1 cellular context compared by ENCODE assay signal in genomic region chr20:50405915-50406609, GRCh38.
A peak's percentile ranks its signal among the peaks of the same experiment; 100 is the strongest.
TF ChIP-seq lines count a peak whose summit lies in the region.

No MANE protein-coding gene starts in this region.

TF ChIP-seq in HepG2, 621 proteins besides CTCF, POLR2A, EP300 and RAD21 (continued from another document and continues in another):
- peak; percentile 25 for TF ChIP-seq POGK (CRISPR knock-in tag; conservative IDR thresholded peaks at IDR 0.05)
- TF ChIP-seq RFX3 (CRISPR knock-in tag; IDR thresholded peaks at IDR 0.05) = no peak
- TF ChIP-seq HINFP (CRISPR knock-in tag; IDR thresholded peaks at IDR 0.05; ENCODE audit: low read depth) = no peak
- no peak for TF ChIP-seq MTERF4 (CRISPR knock-in tag; IDR thresholded peaks at IDR 0.05)
- peak; percentile 91 for TF ChIP-seq ZNF589 (CRISPR knock-in tag; conservative IDR thresholded peaks at IDR 0.05)
- TF ChIP-seq ATF2 (CRISPR knock-in tag; IDR thresholded peaks at IDR 0.05) = peak; percentile 93
- TF ChIP-seq ARID4A (CRISPR knock-in tag; IDR thresholded peaks at IDR 0.05; ENCODE audit: borderline replicate concordance) = no peak; the same call in 1 of the 2 replicates
- peak; percentile 76 for TF ChIP-seq MAX (IDR thresholded peaks at IDR 0.05)
- TF ChIP-seq CREBL2 (CRISPR knock-in tag; IDR thresholded peaks at IDR 0.05; ENCODE audit: borderline replicate concordance) = 0 out of 2 replicates have a peak, but pooled peaks have one; percentile 44
- TF ChIP-seq ZNF709 (CRISPR knock-in tag; IDR thresholded peaks at IDR 0.05) = no peak
- no peak for TF ChIP-seq THAP9 (CRISPR knock-in tag; IDR thresholded peaks at IDR 0.05; ENCODE audit: borderline replicate concordance)
- TF ChIP-seq JUND (CRISPR knock-in tag; IDR thresholded peaks at IDR 0.05) = peak; percentile 57; the same call in 1 of the 2 replicates
- peak; percentile 90; the same call in 1 of the 2 replicates for TF ChIP-seq GLI4 (CRISPR knock-in tag; IDR thresholded peaks at IDR 0.05; ENCODE audit: borderline replicate concordance)
- no peak for TF ChIP-seq ZBTB37 (CRISPR knock-in tag; IDR thresholded peaks at IDR 0.05)
- no peak for TF ChIP-seq HNRNPH1 (optimal IDR thresholded peaks at IDR 0.05; ENCODE audit: low read depth, low read length)
- peak; percentile 83; the same call in 1 of the 2 replicates for TF ChIP-seq ESRRA (CRISPR knock-in tag; IDR thresholded peaks at IDR 0.05; ENCODE audit: low read depth)
- TF ChIP-seq HOXA5 (CRISPR knock-in tag; IDR thresholded peaks at IDR 0.05) = peak; percentile 96
- TF ChIP-seq KDM5A (IDR thresholded peaks at IDR 0.05; ENCODE audit: borderline replicate concordance, low read length) = no peak; the same call in 1 of the 2 replicates
- TF ChIP-seq KLF11 (CRISPR knock-in tag; IDR thresholded peaks at IDR 0.05) = no peak
- TF ChIP-seq ZNF674 (CRISPR knock-in tag; IDR thresholded peaks at IDR 0.05; ENCODE audit: low read depth) = no peak
- peak; percentile 82; the same call in 1 of the 2 replicates for TF ChIP-seq ZBTB25 (CRISPR knock-in tag; IDR thresholded peaks at IDR 0.05)
- TF ChIP-seq ETV5 (CRISPR knock-in tag; IDR thresholded peaks at IDR 0.05; ENCODE audit: borderline replicate concordance) = peak; percentile 97
- TF ChIP-seq HOXD1 (CRISPR knock-in tag; IDR thresholded peaks at IDR 0.05) = peak; percentile 100
- TF ChIP-seq BCL6 (CRISPR knock-in tag; IDR thresholded peaks at IDR 0.05) = peak; percentile 90
- no peak for TF ChIP-seq REL (CRISPR knock-in tag; conservative IDR thresholded peaks at IDR 0.05)
- TF ChIP-seq PCBP2 (optimal IDR thresholded peaks at IDR 0.05; ENCODE audit: low read depth, low read length, poor library complexity, severe bottlenecking) = no peak
- no peak for TF ChIP-seq ZNF20 (CRISPR knock-in tag; IDR thresholded peaks at IDR 0.05)
- TF ChIP-seq HDAC1 (CRISPR knock-in tag; IDR thresholded peaks at IDR 0.05) = peak; percentile 85; the same call in 1 of the 2 replicates
- no peak for TF ChIP-seq FIP1L1 (IDR thresholded peaks at IDR 0.05; ENCODE audit: borderline replicate concordance, insufficient read depth, low read depth, low read length)
- no peak for TF ChIP-seq SMARCC2 (IDR thresholded peaks at IDR 0.05)
- peak; percentile 73; the same call in 1 of the 2 replicates for TF ChIP-seq ZNF670 (CRISPR knock-in tag; IDR thresholded peaks at IDR 0.05; ENCODE audit: borderline replicate concordance)
- 0 out of 2 replicates have a peak, but pooled peaks have one; percentile 25 for TF ChIP-seq ZNF629 (CRISPR knock-in tag; conservative IDR thresholded peaks at IDR 0.05)
- TF ChIP-seq SP140L (CRISPR knock-in tag; IDR thresholded peaks at IDR 0.05; ENCODE audit: borderline replicate concordance) = no peak; the same call in 1 of the 2 replicates
- no peak for TF ChIP-seq ZNF563 (CRISPR knock-in tag; IDR thresholded peaks at IDR 0.05)
- peak; percentile 99 for TF ChIP-seq ZNF710 (CRISPR knock-in tag; IDR thresholded peaks at IDR 0.05; ENCODE audit: borderline replicate concordance)
- peak; percentile 96 for TF ChIP-seq HMG20A (CRISPR knock-in tag; IDR thresholded peaks at IDR 0.05; ENCODE audit: borderline replicate concordance)
- no peak for TF ChIP-seq MTA3 (CRISPR knock-in tag; IDR thresholded peaks at IDR 0.05)
- TF ChIP-seq ZNF3 (CRISPR knock-in tag; IDR thresholded peaks at IDR 0.05) = peak; percentile 91
